26 cellular contexts compared by ENCODE assay signal in the genomic region with DNA sequence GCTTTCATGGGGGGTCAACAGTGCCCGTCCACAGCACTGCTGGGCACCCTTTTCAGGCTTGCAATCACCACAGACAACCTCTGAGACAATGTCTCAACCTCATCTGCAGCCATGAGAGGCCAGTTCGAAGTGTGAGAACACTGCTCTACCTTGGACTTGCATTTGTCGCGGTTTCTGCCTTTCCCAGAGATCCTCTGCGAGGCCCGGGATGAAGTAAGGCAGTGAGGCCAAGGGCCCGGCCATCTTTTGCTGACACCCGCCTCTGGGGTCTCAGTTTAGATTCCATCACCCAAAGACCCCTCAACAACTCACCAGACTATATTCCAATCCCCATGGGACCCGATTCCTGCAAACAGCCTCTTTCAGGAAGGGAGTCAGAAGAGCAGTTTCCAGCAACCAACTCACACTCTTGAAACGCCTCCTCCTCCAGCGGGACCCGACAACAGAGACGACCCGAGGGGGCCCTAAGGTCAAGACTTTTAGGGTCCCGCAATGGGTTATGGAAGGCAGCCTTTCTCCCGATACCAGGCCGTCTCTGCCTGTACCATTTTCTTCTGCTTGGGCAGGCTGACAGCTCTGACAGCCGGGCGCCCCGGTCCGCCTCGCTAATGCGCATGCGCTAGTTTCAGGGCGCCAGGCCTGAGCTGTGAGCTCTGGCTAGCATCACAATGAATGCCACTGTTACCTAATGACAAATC.
"Had no signal": no experiment of that assay in that cellular context is flagged by ENCODE, and none has a peak within 500 bp of the region (broad histone marks: within the 10 kb centered on the region; RNA-seq: fewer than 3 reads in every experiment).

No MANE protein-coding gene starts in this region.

- H3K27me3 ChIP-seq: colonic mucosa, suprapubic skin, transverse colon, vagina had no signal

- FAIRE-seq: endometrium, islet of Langerhans had no signal

- H3K4me1 ChIP-seq: colonic mucosa, suprapubic skin, transverse colon, vagina had no signal

- ATAC-seq: activated naive CD8-positive, alpha-beta T cell treated with anti-CD3 and anti-CD28 coated beads, Interleukin-2, amount 50 U/mL, for 24 hours; activated T-cell treated with anti-CD3 and anti-CD28 coated beads, Interleukin-2, amount 50 U/mL, for 4 hours; left colon had no signal

- H3K36me3 ChIP-seq: colonic mucosa, suprapubic skin, transverse colon, vagina had no signal

- H3K4me3 ChIP-seq: colonic mucosa, suprapubic skin, transverse colon, vagina had no signal

- H3K27ac ChIP-seq: colonic mucosa, suprapubic skin, transverse colon, vagina had no signal

- H3K4me1 Mint-ChIP-seq: activated CD4-positive, alpha-beta T cell treated with anti-CD3 and anti-CD28 coated beads, Interleukin-2, amount 10 ng/mL, durations not matched to agents 24 days and 14 days; activated naive CD4-positive, alpha-beta T cell treated with anti-CD3 and anti-CD28 coated beads, Interleukin-2, amount 10 ng/mL, durations not matched to agents 7 days and 5 days; activated naive CD8-positive, alpha-beta T cell treated with anti-CD3 and anti-CD28 coated beads, Interleukin-2, amount 50 U/mL, for 24 hours; brain; nephron progenitor cell had no signal

- H3K9me3 ChIP-seq: colonic mucosa, transverse colon, vagina had no signal

- H3K27me3 Mint-ChIP-seq: activated CD4-positive, alpha-beta T cell treated with anti-CD3 and anti-CD28 coated beads, Interleukin-2, amount 10 ng/mL, durations not matched to agents 24 days and 14 days; activated naive CD4-positive, alpha-beta T cell treated with anti-CD3 and anti-CD28 coated beads, Interleukin-2, amount 10 ng/mL, durations not matched to agents 7 days and 5 days; activated naive CD8-positive, alpha-beta T cell treated with anti-CD3 and anti-CD28 coated beads, Interleukin-2, amount 50 U/mL, for 24 hours; stimulated activated naive CD8-positive, alpha-beta T cell treated with anti-CD3 and anti-CD28 coated beads, Interleukin-15, Interleukin-2, amounts not matched to agents 100 ng/mL and 50 ng/mL, for 24 hours had no signal

- H3K36me3 Mint-ChIP-seq: activated naive CD4-positive, alpha-beta T cell treated with anti-CD3 and anti-CD28 coated beads, Interleukin-2, amount 10 ng/mL, durations not matched to agents 7 days and 5 days; brain had no signal

- DNase-seq: activated CD4-positive, alpha-beta T cell treated with anti-CD3 and anti-CD28 coated beads, Interleukin-2, amount 10 ng/mL, durations not matched to agents 24 days and 14 days; activated CD8-positive, alpha-beta memory T cell treated with anti-CD3 and anti-CD28 coated beads, Interleukin-2, amount 50 U/mL, for 4 hours; activated naive CD4-positive, alpha-beta T cell treated with anti-CD3 and anti-CD28 coated beads, Interleukin-2, amount 10 ng/mL, durations not matched to agents 7 days and 5 days; activated naive CD8-positive, alpha-beta T cell treated with anti-CD3 and anti-CD28 coated beads, Interleukin-2, amount 50 U/mL, for 24 hours; activated T-cell treated with anti-CD3 and anti-CD28 coated beads, Interleukin-2, amount 50 U/mL, for 4 hours; anterior cingulate cortex; central memory CD4-positive, alpha-beta T cell; colonic mucosa; erythroblast; foreskin melanocyte; glutamatergic neuron; hippocampal formation; left colon; midbrain; nephron progenitor cell; nucleus accumbens; retina; stimulated activated CD4-positive, alpha-beta T cell treated with anti-CD3 and anti-CD28 coated beads, Interleukin-2, amount 100 ng/mL, for 24 hours; T-helper 9 cell; transverse colon had no signal

- H3K4me3 Mint-ChIP-seq: activated CD4-positive, alpha-beta T cell treated with anti-CD3 and anti-CD28 coated beads, Interleukin-2, amount 10 ng/mL, durations not matched to agents 24 days and 14 days; activated naive CD4-positive, alpha-beta T cell treated with anti-CD3 and anti-CD28 coated beads, Interleukin-2, amount 10 ng/mL, durations not matched to agents 7 days and 5 days; activated naive CD8-positive, alpha-beta T cell treated with anti-CD3 and anti-CD28 coated beads, Interleukin-2, amount 50 U/mL, for 24 hours; activated T-cell treated with anti-CD3 and anti-CD28 coated beads, Interleukin-2, amount 50 U/mL, for 4 hours; brain; nephron progenitor cell; stimulated activated naive CD8-positive, alpha-beta T cell treated with anti-CD3 and anti-CD28 coated beads, Interleukin-15, Interleukin-2, amounts not matched to agents 100 ng/mL and 50 ng/mL, for 24 hours had no signal

- H3K27ac Mint-ChIP-seq: activated CD4-positive, alpha-beta T cell treated with anti-CD3 and anti-CD28 coated beads, Interleukin-2, amount 10 ng/mL, durations not matched to agents 24 days and 14 days; activated naive CD4-positive, alpha-beta T cell treated with anti-CD3 and anti-CD28 coated beads, Interleukin-2, amount 10 ng/mL, durations not matched to agents 7 days and 5 days; activated naive CD8-positive, alpha-beta T cell treated with anti-CD3 and anti-CD28 coated beads, Interleukin-2, amount 50 U/mL, for 24 hours; brain; nephron progenitor cell; stimulated activated naive CD8-positive, alpha-beta T cell treated with anti-CD3 and anti-CD28 coated beads, Interleukin-15, Interleukin-2, amounts not matched to agents 100 ng/mL and 50 ng/mL, for 24 hours had no signal
